ENCODE assay signal across 9 cellular contexts in the genomic region with DNA sequence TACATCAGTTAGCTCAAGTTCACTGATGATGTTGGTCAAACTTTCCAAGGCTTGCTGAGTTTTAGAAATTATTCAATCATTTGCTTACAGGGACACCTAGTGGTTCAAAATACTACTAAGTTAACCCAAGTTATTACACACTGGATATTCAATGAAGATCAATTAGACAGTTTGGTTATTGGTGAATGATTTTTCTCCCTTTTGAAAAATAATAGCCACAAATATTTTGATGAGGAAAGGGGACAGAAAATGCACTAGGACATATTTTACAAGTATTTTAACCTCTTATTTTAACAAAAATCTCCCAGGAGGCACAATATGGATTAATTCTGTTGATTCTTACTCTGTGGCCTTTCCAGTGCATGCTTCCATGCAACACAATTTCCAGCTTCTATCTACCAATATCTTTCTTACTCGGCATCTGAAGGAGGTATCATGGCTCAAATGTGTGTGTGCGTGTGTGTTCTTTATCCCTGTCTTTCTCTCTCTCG. TPM values are rescaled to one million over a fixed set of nuclear protein-coding genes. Genes with fewer than 3 reads are reported as not detected.
A peak's percentile ranks its signal among the peaks of the same experiment; 100 is the strongest.
DNase-seq lines count a peak whose midpoint lies in the region; ATAC-seq and TF ChIP-seq lines count a peak whose summit lies in the region.
"Had no signal": no experiment of that assay in that cellular context is flagged by ENCODE, and none has a peak within 500 bp of the region (broad histone marks: within the 10 kb centered on the region; RNA-seq: fewer than 3 reads in every experiment).

No MANE protein-coding gene starts in this region.

- ATAC-seq in right cardiac atrium = peak; percentile 36 to 48
- no peak for ATAC-seq in HG03139 (IDR thresholded peaks at IDR 0.05; ENCODE audit: unreplicated experiment)

- no peaks in the 10 kb centered on the region for H4K20me1 ChIP-seq in BLaER1

- no peak for TF ChIP-seq CTCF in brain microvascular endothelial cell (IDR thresholded peaks at IDR 0.05; ENCODE audit: low read depth, low read length, missing control alignments)

- intact Hi-C loops in right cardiac atrium (cut with DNase I) = no loop called here

- H3K27ac ChIP-seq in BLaER1 (no peak overlapping the region), right cardiac atrium (ENCODE audit: low read length) (no peak overlapping the region), brain microvascular endothelial cell (no peak overlapping the region)
- H3K27ac ChIP-seq: HL-60 had no signal

- peaks cover 12% of the 10 kb centered on the region for H3K4me1 ChIP-seq in BLaER1
- no peaks in the 10 kb centered on the region for H3K4me1 ChIP-seq in right cardiac atrium (ENCODE audit: control insufficient read depth, insufficient read depth, low read length)

- in situ Hi-C loops in brain microvascular endothelial cell (cut with HindIII; ENCODE audit: low pct_ligation_motif_present, low sequenced_read_pairs) = no loop called here

- DNase-seq in HPDE6-E6E7 (ENCODE audit: extremely low spot score) = peak; percentile 9
- DNase-seq in SKM-1 treated with dmso at 0.1 percent for 144 hours (lab: John Stamatoyannopoulos, UW; ENCODE audit: unreplicated experiment) = peak; percentile 36
- no peak for DNase-seq in right cardiac atrium
- no peak for DNase-seq in stimulated activated CD4-positive, alpha-beta T cell treated with anti-CD3 and anti-CD28 coated beads, Interleukin-4, amount 100 ng/mL, for 1 hour
- no peak for DNase-seq in brain microvascular endothelial cell
- no peak for DNase-seq in ureter (ENCODE audit: low spot score)

- no peaks in the 10 kb centered on the region for H3K27me3 ChIP-seq in BLaER1
- no peaks in the 10 kb centered on the region for H3K27me3 ChIP-seq in right cardiac atrium (ENCODE audit: control insufficient read depth, insufficient read depth)
- no peaks in the 10 kb centered on the region for H3K27me3 ChIP-seq in brain microvascular endothelial cell (replicated peaks)

- H3K4me3 ChIP-seq in BLaER1 (no peak overlapping the region), right cardiac atrium (ENCODE audit: low read length) (no peak overlapping the region), brain microvascular endothelial cell (ENCODE audit: low read depth, low read length) (no peak overlapping the region)

- H3K36me3 ChIP-seq in BLaER1 = no peaks in the 10 kb centered on the region
- H3K36me3 ChIP-seq in brain microvascular endothelial cell (replicated peaks) = no peaks in the 10 kb centered on the region

- WGBS in right cardiac atrium = 75% methylated on average over 3 of the region's 3 CpGs

- H3K9me3 ChIP-seq in BLaER1 (no peaks in the 10 kb centered on the region), right cardiac atrium (ENCODE audit: control insufficient read depth, low read length) (no peaks in the 10 kb centered on the region)

- H3K4me2 ChIP-seq in BLaER1 = peak overlapping the region; percentile 45; the same call in 1 of the 2 replicates

- H3K9ac ChIP-seq in BLaER1 = no peak overlapping the region

RNA-seq across cellular contexts. Expression of gene GOLGA6L2, which starts 20.1 kb away (rescaled TPM):
- total RNA-seq in right cardiac atrium (not detected), ureter (not detected)
- polyA plus RNA-seq in right cardiac atrium = not detected

Comparison
In these comparisons a context has a peak if more than half of its experiments do, and no peak if none do; other contexts are left out.
1. DNase-seq: peak in HPDE6-E6E7 (single experiment) and SKM-1 treated with dmso at 0.1 percent for 144 hours (single experiment); none in right cardiac atrium (0 of 3), stimulated activated CD4-positive, alpha-beta T cell treated with anti-CD3 and anti-CD28 coated beads, Interleukin-4, amount 100 ng/mL, for 1 hour (single experiment), brain microvascular endothelial cell (single experiment) and ureter (single experiment).